ENCODE assay signal across 16 cellular contexts in the genomic region with DNA sequence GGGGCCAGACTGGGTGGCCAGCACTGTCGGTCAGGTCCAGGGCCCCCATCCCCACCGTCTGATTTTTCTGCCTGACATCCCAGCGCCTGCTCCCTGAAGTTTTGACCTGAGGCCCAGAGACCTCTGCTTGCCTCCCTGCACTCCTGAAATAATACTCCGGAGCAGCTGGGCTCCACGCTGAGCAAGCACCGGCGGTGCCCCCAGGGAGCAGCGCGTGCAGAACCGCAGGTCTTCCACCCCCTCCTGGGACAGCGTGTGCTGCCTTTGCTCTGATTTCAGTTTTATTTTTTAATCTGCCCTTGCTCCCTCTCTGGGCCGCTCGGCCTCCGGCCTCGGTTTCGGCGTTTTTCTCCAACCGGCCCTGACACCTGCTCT.
DNase-seq lines count a peak whose midpoint lies in the region; ATAC-seq, FAIRE-seq and TF ChIP-seq lines count a peak whose summit lies in the region.
"Had no signal": no experiment of that assay in that cellular context is flagged by ENCODE, and none has a peak within 500 bp of the region (broad histone marks: within the 10 kb centered on the region; RNA-seq: fewer than 3 reads in every experiment).

No MANE protein-coding gene starts in this region.

- peaks cover 48% of the 10 kb centered on the region for H3K4me1 Mint-ChIP-seq in brain

- no peak for FAIRE-seq in kidney (lab: Jason Lieb, UNC)

- H3K4me1 ChIP-seq in psoas muscle, result no peaks in the 10 kb centered on the region
- H3K4me1 ChIP-seq in kidney (ENCODE audit: control insufficient read depth in 1 of 2, insufficient read depth in 1 of 2, low read depth in 1 of 2, low read length in 2 of 2), result peaks cover 0 to 2% of the 10 kb centered on the region in 2 donors
- H3K4me1 ChIP-seq: Peyer's patch had no signal

- no peaks in the 10 kb centered on the region for H3K9me3 ChIP-seq in psoas muscle
- no peaks in the 10 kb centered on the region for H3K9me3 ChIP-seq in kidney (ENCODE audit: control insufficient read depth in 1 of 2, low read length in 2 of 2)
- H3K9me3 ChIP-seq: Peyer's patch had no signal

- 51 to 71% (median 65%) methylated on average over 17 to 18 of the region's 18 CpGs for WGBS in psoas muscle, 3 donors

- H3K4me3 ChIP-seq in GM12865 (ENCODE audit: low read depth, low read length) (no peak overlapping the region), NB4 (ENCODE audit: low read depth, low read length) (no peak overlapping the region), psoas muscle (no peak overlapping the region), kidney (ENCODE audit: low read length in 2 of 2) (no peak overlapping the region)
- H3K4me3 ChIP-seq: Peyer's patch had no signal

- H3K27ac Mint-ChIP-seq in brain, result peak overlapping the region in 3 of 5 experiments; percentile 38 to 78 (median 42)
- H3K27ac Mint-ChIP-seq: CD4-positive, alpha-beta T cell had no signal

- peaks cover 4% of the 10 kb centered on the region for H3K36me3 Mint-ChIP-seq in brain
- H3K36me3 Mint-ChIP-seq: activated naive CD4-positive, alpha-beta T cell treated with anti-CD3 and anti-CD28 coated beads, Interleukin-2, amount 50 U/mL, for 72 hours had no signal

- ATAC-seq in psoas muscle (peak; percentile 48 to 79 (median 57)), HG03175 (IDR thresholded peaks at IDR 0.05; ENCODE audit: unreplicated experiment) (no peak)
- ATAC-seq: activated naive CD4-positive, alpha-beta T cell treated with anti-CD3 and anti-CD28 coated beads, Interleukin-2, amount 50 U/mL, for 72 hours; stimulated activated naive CD8-positive, alpha-beta T cell treated with anti-CD3 and anti-CD28 coated beads, Interleukin-15, amount 100 ng/mL, for 72 hours had no signal

- no peak overlapping the region for H3K4me3 Mint-ChIP-seq in brain
- H3K4me3 Mint-ChIP-seq: CD4-positive, alpha-beta T cell; stimulated activated naive CD8-positive, alpha-beta T cell treated with anti-CD3 and anti-CD28 coated beads, Interleukin-15, amount 100 ng/mL, for 72 hours had no signal

- no peaks in the 10 kb centered on the region for H3K36me3 ChIP-seq in psoas muscle (ENCODE audit: insufficient read depth in 1 of 2, low read depth in 1 of 2)
- H3K36me3 ChIP-seq in kidney (ENCODE audit: control insufficient read depth in 1 of 2, insufficient read depth in 2 of 2, low read length in 2 of 2), result no peaks in the 10 kb centered on the region
- H3K36me3 ChIP-seq: Peyer's patch had no signal

- no peaks in the 10 kb centered on the region for H3K27me3 ChIP-seq in psoas muscle (ENCODE audit: insufficient read depth in 3 of 3, low read length in 2 of 3)
- H3K27me3 ChIP-seq: Peyer's patch had no signal

- no peaks in the 10 kb centered on the region for H3K9me3 Mint-ChIP-seq in brain
- H3K9me3 Mint-ChIP-seq: activated naive CD4-positive, alpha-beta T cell treated with anti-CD3 and anti-CD28 coated beads, Interleukin-2, amount 50 U/mL, for 72 hours; CD4-positive, alpha-beta T cell; stimulated activated naive CD8-positive, alpha-beta T cell treated with anti-CD3 and anti-CD28 coated beads, Interleukin-15, amount 100 ng/mL, for 72 hours had no signal

- H3K27ac ChIP-seq in psoas muscle (peak overlapping the region; percentile 16), kidney (ENCODE audit: low read depth in 2 of 2, low read length in 2 of 2) (no peak overlapping the region)

- peak; percentile 30 for DNase-seq in GM12865 (ENCODE audit: low read depth)
- peak; percentile 76 for DNase-seq in NB4 (ENCODE audit: low read depth)
- no peak for DNase-seq in psoas muscle
- DNase-seq in stimulated activated CD4-positive, alpha-beta T cell treated with anti-CD3 and anti-CD28 coated beads, Interleukin-15, amount 100 ng/mL, for 24 hours, result no peak
- no peak for DNase-seq in activated CD4-positive, alpha-beta T cell treated with anti-CD3 and anti-CD28 coated beads for 1 hour
- DNase-seq in kidney, result no peak
- DNase-seq: CD4-positive, alpha-beta T cell; cerebellar nuclear complex; kidney glomerular epithelial cell; NCI-H446; stimulated activated naive CD8-positive, alpha-beta T cell treated with anti-CD3 and anti-CD28 coated beads, Interleukin-15, amount 100 ng/mL, for 72 hours; T-helper 1 cell had no signal

- no peak overlapping the region for H3K9ac ChIP-seq in kidney (ENCODE audit: low read length in 2 of 2)

- TF ChIP-seq POLR2A in NB4 (IDR thresholded peaks at IDR 0.05; ENCODE audit: extremely low read depth, insufficient read length), result no peak

- TF ChIP-seq CTCF in GM12865 (IDR thresholded peaks at IDR 0.05; ENCODE audit: insufficient read depth, low read depth, low read length, missing control alignments), result no peak
- TF ChIP-seq CTCF in NB4 (IDR thresholded peaks at IDR 0.05; ENCODE audit: low read depth, low read length), result no peak
- no peak for TF ChIP-seq CTCF in brain (conservative IDR thresholded peaks at IDR 0.05)
- TF ChIP-seq CTCF in psoas muscle (IDR thresholded peaks at IDR 0.05), result no peak
- no peak for TF ChIP-seq CTCF in kidney (IDR thresholded peaks at IDR 0.05; ENCODE audit: borderline replicate concordance, extremely low read depth, insufficient read depth)

- intact Hi-C loops in psoas muscle (cut with DNase I), result no loop called here
- intact Hi-C loops in kidney (cut with DNase I), result no loop called here

- peaks cover 6% of the 10 kb centered on the region for H3K27me3 Mint-ChIP-seq in brain
- H3K27me3 Mint-ChIP-seq: CD4-positive, alpha-beta T cell; stimulated activated naive CD8-positive, alpha-beta T cell treated with anti-CD3 and anti-CD28 coated beads, Interleukin-15, amount 100 ng/mL, for 72 hours had no signal

Comparison
In these comparisons a context has a peak if more than half of its experiments do, and no peak if none do; other contexts are left out.
1. DNase-seq: peak in GM12865 (single experiment) and NB4 (single experiment); none in psoas muscle (0 of 2), stimulated activated CD4-positive, alpha-beta T cell treated with anti-CD3 and anti-CD28 coated beads, Interleukin-15, amount 100 ng/mL, for 24 hours (single experiment), activated CD4-positive, alpha-beta T cell treated with anti-CD3 and anti-CD28 coated beads for 1 hour (single experiment) and kidney (single experiment).